Comparison of ENCODE assay signal across 24 cellular contexts in the genomic region with DNA sequence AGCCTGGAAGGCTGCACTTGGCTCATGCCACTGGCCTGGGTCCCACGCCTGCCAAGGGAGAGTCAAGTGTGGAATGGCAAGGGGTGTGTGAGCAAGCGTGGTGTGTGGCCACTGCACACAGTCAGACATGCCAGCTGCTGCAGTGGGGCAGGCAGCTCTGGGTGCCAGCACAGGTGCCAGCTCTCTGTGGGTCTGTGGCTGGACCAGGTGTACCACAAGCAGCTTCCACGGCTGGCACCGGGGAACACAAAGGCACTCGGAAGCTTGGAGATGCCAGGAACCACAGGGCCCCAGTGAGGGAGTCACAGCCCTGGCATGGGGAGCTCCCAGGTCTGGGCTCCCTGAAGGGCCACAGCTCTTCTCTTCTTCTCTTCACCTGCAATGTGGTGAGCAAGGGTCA. TPM values are rescaled to one million over a fixed set of nuclear protein-coding genes. Genes with fewer than 3 reads are reported as not detected.
"Had no signal": no experiment of that assay in that cellular context is flagged by ENCODE, and none has a peak within 500 bp of the region (broad histone marks: within the 10 kb centered on the region; RNA-seq: fewer than 3 reads in every experiment).

No MANE protein-coding gene starts in this region.

- H3K27ac Mint-ChIP-seq: IgD-negative memory B cell had no signal

- H3K4me3 ChIP-seq: K562, SJSA1 had no signal

- H3K4me1 Mint-ChIP-seq: IgD-negative memory B cell had no signal

- H3K9ac ChIP-seq: KMS-11, SK-N-SH had no signal

- H3K36me3 Mint-ChIP-seq: IgD-negative memory B cell had no signal

- H3K9me3 ChIP-seq: SJSA1, SK-N-SH had no signal

- H3K4me1 ChIP-seq: SJSA1 had no signal

- H3K4me2 ChIP-seq: KMS-11, SK-N-SH had no signal

- H3K36me3 ChIP-seq: SJSA1 had no signal

- H3K27ac ChIP-seq: HL-60, KMS-11, SJSA1 had no signal

- DNase-seq: Kasumi-1, MV-4-11, NCI-H1048, NCI-H1105, NCI-H1417, NCI-H1436 treated with DMSO at 0.1 percent for 48 hours, NCI-H1694, NCI-H187 treated with DMSO at 0.1 percent for 48 hours, NCI-H2029 treated with DMSO at 0.1 percent for 48 hours, NCI-H2171 treated with DMSO at 0.1 percent for 48 hours, NCI-H2227 treated with DMSO at 0.1 percent for 48 hours, NCI-H446, NCI-H510A, NCI-H524 treated with DMSO at 0.1 percent for 48 hours, NCI-H69, NCI-H774, Right ventricle myocardium superior, SIG-M5, SK-N-SH had no signal

- H3K4me3 Mint-ChIP-seq: IgD-negative memory B cell had no signal

RNA-seq across cellular contexts. Expression of gene ACTL8, which starts 34.8 kb away (rescaled TPM):
- total RNA-seq: Right ventricle myocardium superior, SJSA1 had no signal
- polyA plus RNA-seq: IgD-negative memory B cell had no signal
